Comparison of ENCODE assay signal across 9 cellular contexts in the genomic region with DNA sequence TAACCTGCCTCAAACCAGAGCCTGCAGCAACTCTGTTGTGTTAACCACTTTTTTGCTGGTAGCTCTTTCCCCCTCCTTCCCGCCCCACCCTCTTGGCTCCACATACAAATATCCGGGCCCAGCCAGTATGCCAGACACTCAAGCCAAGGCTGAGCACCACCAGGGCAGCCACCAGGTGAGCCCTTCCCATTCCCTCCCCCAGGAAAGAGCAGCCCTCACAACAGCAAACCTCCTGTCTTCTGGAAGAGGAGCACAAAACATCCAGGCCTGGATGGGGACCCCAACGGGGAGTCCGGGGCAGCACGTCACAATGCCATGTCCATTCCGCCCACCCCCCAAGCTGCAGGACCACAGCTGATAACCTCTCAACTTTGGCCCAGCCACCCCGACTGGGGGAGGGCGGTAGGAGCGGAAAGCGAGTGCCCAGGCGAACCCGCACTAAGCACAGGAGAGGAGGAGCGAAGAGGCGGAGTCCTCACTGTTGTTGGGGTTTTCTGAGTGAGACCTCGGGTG. TPM values are rescaled to one million over a fixed set of nuclear protein-coding genes. Genes with fewer than 3 reads are reported as not detected.
DNase-seq lines count a peak whose midpoint lies in the region; ATAC-seq and TF ChIP-seq lines count a peak whose summit lies in the region.
"Had no signal": no experiment of that assay in that cellular context is flagged by ENCODE, and none has a peak within 500 bp of the region (broad histone marks: within the 10 kb centered on the region; RNA-seq: fewer than 3 reads in every experiment).

No MANE protein-coding gene starts in this region.

- peak overlapping the region; percentile 95 to 100 for H3K4me3 ChIP-seq in ascending aorta
- peak overlapping the region; percentile 82 for H3K4me3 ChIP-seq in iPS-15b (ENCODE audit: low read depth, low read length)
- peak overlapping the region; percentile 66 to 97 (median 86) for H3K4me3 ChIP-seq in spleen

- H3K27me3 ChIP-seq in ascending aorta: no peaks in the 10 kb centered on the region
- H3K27me3 ChIP-seq in iPS-15b (ENCODE audit: control insufficient read depth, insufficient read depth, low read length): no peaks in the 10 kb centered on the region
- no peaks in the 10 kb centered on the region for H3K27me3 ChIP-seq in spleen (replicated peaks in 1 of 7)

- no peak for TF ChIP-seq POLR2A in spleen (IDR thresholded peaks at IDR 0.05)

- WGBS in spleen, 5 donors: 1 to 6% (median 2%) methylated on average over 4 to 15 of the region's 15 CpGs

- peaks cover 14 to 32% of the 10 kb centered on the region in 2 donors for H3K4me1 ChIP-seq in ascending aorta
- peaks cover 24% of the 10 kb centered on the region for H3K4me1 ChIP-seq in iPS-15b (ENCODE audit: control insufficient read depth, insufficient read depth, low read length)
- H3K4me1 ChIP-seq in spleen: peaks cover 32 to 81% (median 70%) of the 10 kb centered on the region in 6 donors

- no peaks in the 10 kb centered on the region for H3K9me3 ChIP-seq in ascending aorta
- no peaks in the 10 kb centered on the region for H3K9me3 ChIP-seq in iPS-15b (ENCODE audit: control insufficient read depth, insufficient read depth, low read length)
- H3K9me3 ChIP-seq in spleen: no peaks in the 10 kb centered on the region

- DNase-seq in GF-D8 (lab: John Stamatoyannopoulos, UW) (peak; percentile 38), SW480 (ENCODE audit: low spot score) (peak; percentile 46), ascending aorta (ENCODE audit: low spot score in 2 of 2) (peak in 1 of 2 donors; percentile 75), spleen (peak; percentile 89), DMS114 treated with DMSO at 0.1 percent for 48 hours (lab: John Stamatoyannopoulos, UW; ENCODE audit: unreplicated experiment) (no peak), GM10266 (ENCODE audit: extremely low spot score) (no peak)

- peak overlapping the region; percentile 60 for H3K9ac ChIP-seq in iPS-15b (ENCODE audit: low read depth, low read length)

- peak; percentile 21 for ATAC-seq in HG03025 (IDR thresholded peaks at IDR 0.05; ENCODE audit: low FRiP score, unreplicated experiment)

- H3K27ac ChIP-seq in ascending aorta: peak overlapping the region; percentile 98 to 99
- H3K27ac ChIP-seq in spleen: peak overlapping the region; percentile 66 to 93 (median 86)

- H3K36me3 ChIP-seq in ascending aorta (peaks cover 24 to 25% of the 10 kb centered on the region in 2 donors), iPS-15b (ENCODE audit: control insufficient read depth, insufficient read depth, low read length) (peaks cover 23% of the 10 kb centered on the region), spleen (peaks cover 3 to 29% (median 25%) of the 10 kb centered on the region in 6 donors)

- intact Hi-C loops in ascending aorta (cut with DNase I) (loop anchor here (1.0 to 10.0 kb wide), 5 partner anchors 27 to 1059 kb away; a partner anchor contains a TSS), spleen (cut with DNase I; ENCODE audit: low total_unique reads) (no loop called here)

- TF ChIP-seq CTCF in ascending aorta (IDR thresholded peaks at IDR 0.05) (no peak), spleen (IDR thresholded peaks at IDR 0.05 in 8 of 11, conservative IDR thresholded peaks at IDR 0.05 in 3 of 11) (no peak), GM10266 (IDR thresholded peaks at IDR 0.05; ENCODE audit: control insufficient read depth, insufficient read depth, low read depth, missing control alignments) (no peak)

RNA-seq across cellular contexts. Expression of a gene that starts 0.8 kb away (rescaled TPM):
- total RNA-seq in ascending aorta (32.2 TPM), spleen (10 to 100 TPM; 48.0 to 77.6 (median 58.2) TPM)
- polyA plus RNA-seq in spleen: 10 to 100 TPM; 34.7 to 44.0 (median 40.5) TPM

RNA-seq across cellular contexts. Expression of a gene that starts 0.9 kb away (rescaled TPM):
- total RNA-seq in ascending aorta (not detected), spleen (not detected)
- under 1 TPM in 1 of 3 donors, not detected in 2; 0.08 TPM for polyA plus RNA-seq in spleen
- total RNA-seq: dermis microvascular lymphatic vessel endothelial cell had no signal

RNA-seq across cellular contexts. Expression of a gene that starts 8.2 kb away (rescaled TPM):
- total RNA-seq in ascending aorta (6.9 TPM), spleen (10 to 100 TPM; 15.4 to 30.0 (median 21.4) TPM)
- polyA plus RNA-seq in spleen: 10 to 100 TPM; 13.1 to 41.9 (median 18.2) TPM

RNA-seq across cellular contexts. Expression of a gene that starts 36.2 kb away (rescaled TPM):
- total RNA-seq in ascending aorta: not detected
- total RNA-seq in spleen: 1 to 10 TPM in 1 of 7 donors, under 1 TPM in 4, not detected in 2; 0.30 to 1.2 (median 0.50) TPM
- under 1 TPM in 2 of 3 donors, not detected in 1; 0.07 to 0.24 TPM for polyA plus RNA-seq in spleen
- total RNA-seq: dermis microvascular lymphatic vessel endothelial cell had no signal

RNA-seq across cellular contexts. Expression of a gene that starts 54.0 kb away (rescaled TPM):
- total RNA-seq in ascending aorta: 93.1 TPM
- total RNA-seq in spleen: 10 to 100 TPM; 57.4 to 70.6 (median 65.5) TPM
- polyA plus RNA-seq in spleen: 10 to 100 TPM; 35.6 to 50.8 (median 43.5) TPM

Comparison
In these comparisons a context has a peak if more than half of its experiments do, and no peak if none do; other contexts are left out.
1. DNase-seq: peak in GF-D8 (single experiment), SW480 (single experiment) and spleen (single experiment); none in DMS114 treated with DMSO at 0.1 percent for 48 hours (single experiment) and GM10266 (single experiment).
2. Peak in every context shown above with its lines, with median percentiles within 50 percentile points of each other: H3K4me3 ChIP-seq.